Comparison of ENCODE assay signal across 3 cellular contexts in genomic region chr7:32063614-32064013, GRCh38.
A peak's percentile ranks its signal among the peaks of the same experiment; 100 is the strongest.
TF ChIP-seq lines count a peak whose summit lies in the region.

No MANE protein-coding gene starts in this region.

TF ChIP-seq in A549, 52 proteins besides CTCF, POLR2A, EP300 and RAD21:
- TF ChIP-seq MAX (IDR thresholded peaks at IDR 0.05) (no peak), MAFK (IDR thresholded peaks at IDR 0.05; ENCODE audit: partially characterized antibody) (peak; percentile 68), JUNB (IDR thresholded peaks at IDR 0.05) (no peak), RCOR1 (IDR thresholded peaks at IDR 0.05; ENCODE audit: low read depth, low read length) (no peak)

TF ChIP-seq in K562, 482 proteins besides CTCF, POLR2A, EP300 and RAD21:
- TF ChIP-seq MNT (conservative IDR thresholded peaks at IDR 0.05) (no peak), PHB2 (IDR thresholded peaks at IDR 0.05; ENCODE audit: low read depth) (no peak), ZNF561 (CRISPR knock-in tag; conservative IDR thresholded peaks at IDR 0.05) (no peak), PHF8 (IDR thresholded peaks at IDR 0.05; ENCODE audit: borderline replicate concordance, low read length) (no peak), HEY1 (CRISPR knock-in tag; IDR thresholded peaks at IDR 0.05; ENCODE audit: borderline replicate concordance) (no peak), JUNB (CRISPR knock-in tag; conservative IDR thresholded peaks at IDR 0.05) (no peak), OTX1 (CRISPR knock-in tag; IDR thresholded peaks at IDR 0.05) (no peak), ZNF316 (IDR thresholded peaks at IDR 0.05) (peak; percentile 28; the same call in 1 of the 2 replicates), ZNF766 (CRISPR knock-in tag; conservative IDR thresholded peaks at IDR 0.05) (no peak)

TF ChIP-seq in H1, 55 proteins besides CTCF, POLR2A, EP300 and RAD21:
- TF ChIP-seq TBP (IDR thresholded peaks at IDR 0.05; ENCODE audit: low read depth, low read length) (no peak), MAFK (IDR thresholded peaks at IDR 0.05; ENCODE audit: low read depth, low read length) (0 out of 2 replicates have a peak, but pooled peaks have one; percentile 20), CEBPB (IDR thresholded peaks at IDR 0.05; ENCODE audit: low read depth, low read length) (no peak)
